11 cellular contexts compared by ENCODE assay signal in genomic region chr3:66035763-66036477, GRCh38. TPM values are rescaled to one million over a fixed set of nuclear protein-coding genes. Genes with fewer than 3 reads are reported as not detected.
A peak's percentile ranks its signal among the peaks of the same experiment; 100 is the strongest.
DNase-seq lines count a peak whose midpoint lies in the region; TF ChIP-seq lines count a peak whose summit lies in the region.
"Had no signal": no experiment of that assay in that cellular context is flagged by ENCODE, and none has a peak within 500 bp of the region (broad histone marks: within the 10 kb centered on the region; RNA-seq: fewer than 3 reads in every experiment).

No MANE protein-coding gene starts in this region.

- no peak for TF ChIP-seq RAD21 in liver (IDR thresholded peaks at IDR 0.05)

- H3K27ac ChIP-seq in liver (ENCODE audit: low read depth in 1 of 2, low read length in 2 of 2) = peak overlapping the region; percentile 8 to 96
- H3K27ac ChIP-seq in tibial artery = peak overlapping the region; percentile 95
- H3K27ac ChIP-seq: 22Rv1 had no signal

- H3K4me1 Mint-ChIP-seq in activated T-cell treated with anti-CD3 and anti-CD28 coated beads, Interleukin-2, amount 50 U/mL, for 24 hours (ENCODE audit: low read depth) = peaks cover 28% of the 10 kb centered on the region

- peaks cover 74% of the 10 kb centered on the region for H3K27me3 Mint-ChIP-seq in activated T-cell treated with anti-CD3 and anti-CD28 coated beads, Interleukin-2, amount 50 U/mL, for 24 hours

- H3K27me3 ChIP-seq in liver (ENCODE audit: control insufficient read depth in 4 of 4, insufficient read depth in 4 of 4, low read length in 3 of 4) (no peaks in the 10 kb centered on the region), tibial artery (no peaks in the 10 kb centered on the region)

- no peaks in the 10 kb centered on the region for H3K36me3 ChIP-seq in liver (ENCODE audit: control insufficient read depth in 4 of 4, insufficient read depth in 3 of 4, low read depth in 1 of 4, low read length in 3 of 4)
- H3K36me3 ChIP-seq in tibial artery = no peaks in the 10 kb centered on the region

- H3K27ac Mint-ChIP-seq in activated T-cell treated with anti-CD3 and anti-CD28 coated beads, Interleukin-2, amount 50 U/mL, for 24 hours = no peak overlapping the region
- H3K27ac Mint-ChIP-seq: activated naive CD8-positive, alpha-beta T cell had no signal

- 52% methylated on average over 5 of the region's 5 CpGs for WGBS in liver

- H3K9ac ChIP-seq in liver (ENCODE audit: low read depth in 1 of 2, low read length in 2 of 2) = peak overlapping the region; percentile 40 to 51

- peaks cover 0 to 31% (median 18%) of the 10 kb centered on the region in 4 donors for H3K4me1 ChIP-seq in liver (ENCODE audit: control insufficient read depth in 4 of 4, insufficient read depth in 4 of 4, low read length in 3 of 4)
- peaks cover 0 to 34% (median 12%) of the 10 kb centered on the region in 4 donors for H3K4me1 ChIP-seq in tibial artery

- H3K9me3 ChIP-seq in liver (ENCODE audit: control insufficient read depth in 4 of 4, low read length in 3 of 4) (no peaks in the 10 kb centered on the region), tibial artery (no peaks in the 10 kb centered on the region)

- no peaks in the 10 kb centered on the region for H3K9me3 Mint-ChIP-seq in activated T-cell treated with anti-CD3 and anti-CD28 coated beads, Interleukin-2, amount 50 U/mL, for 24 hours

- no peaks in the 10 kb centered on the region for H3K36me3 Mint-ChIP-seq in activated T-cell treated with anti-CD3 and anti-CD28 coated beads, Interleukin-2, amount 50 U/mL, for 24 hours (ENCODE audit: low read depth)
- H3K36me3 Mint-ChIP-seq: activated naive CD8-positive, alpha-beta T cell had no signal

- peak; percentile 4 for DNase-seq in DMS 273 (lab: John Stamatoyannopoulos, UW; ENCODE audit: unreplicated experiment)
- DNase-seq in DMS 273 treated with DMSO at 0.1 percent for 48 hours (lab: John Stamatoyannopoulos, UW) = no peak
- peak; percentile 52 for DNase-seq in cerebellum (ENCODE audit: low spot score)
- no peak for DNase-seq in tibial artery
- no peak for DNase-seq in activated CD4-positive, alpha-beta T cell treated with anti-CD3 and anti-CD28 coated beads, Interleukin-2, amount 50 U/mL, for 4 hours
- DNase-seq in activated T-cell treated with anti-CD3 and anti-CD28 coated beads, Interleukin-2, amount 50 U/mL, for 24 hours = no peak
- DNase-seq in COLO829 (ENCODE audit: low spot score) = no peak
- DNase-seq: NCI-H510A treated with DMSO at 0.1 percent for 48 hours had no signal

- H3K4me3 Mint-ChIP-seq in activated T-cell treated with anti-CD3 and anti-CD28 coated beads, Interleukin-2, amount 50 U/mL, for 24 hours = no peak overlapping the region
- H3K4me3 Mint-ChIP-seq: activated naive CD8-positive, alpha-beta T cell had no signal

- intact Hi-C loops in tibial artery (cut with DNase I; ENCODE audit: low total_unique reads) = loop anchor here (5.0 to 10.0 kb wide), 4 partner anchors 61 to 249 kb away; no protein-coding TSS in a partner anchor

- TF ChIP-seq CTCF in liver (IDR thresholded peaks at IDR 0.05; ENCODE audit: low read depth, low read length, missing input control) (no peak), tibial artery (IDR thresholded peaks at IDR 0.05) (no peak)

- peak overlapping the region; percentile 41 to 90 (median 79) for H3K4me3 ChIP-seq in liver (ENCODE audit: low read depth in 1 of 3, low read length in 3 of 3)
- peak overlapping the region; percentile 75 to 79 for H3K4me3 ChIP-seq in tibial artery

TF ChIP-seq in liver, 16 proteins besides CTCF, POLR2A, EP300 and RAD21:
- no peak for TF ChIP-seq REST (IDR thresholded peaks at IDR 0.05)
- TF ChIP-seq FOXA1 (IDR thresholded peaks at IDR 0.05) = no peak
- no peak for TF ChIP-seq EGR1 (IDR thresholded peaks at IDR 0.05; ENCODE audit: low read depth in 2 of 2)
- no peak for TF ChIP-seq JUND (IDR thresholded peaks at IDR 0.05)
- TF ChIP-seq NR2F2 (IDR thresholded peaks at IDR 0.05) = no peak
- TF ChIP-seq YY1 (IDR thresholded peaks at IDR 0.05) = peak; percentile 13
- no peak for TF ChIP-seq ZBTB33 (IDR thresholded peaks at IDR 0.05)
- TF ChIP-seq, protein P1, sequence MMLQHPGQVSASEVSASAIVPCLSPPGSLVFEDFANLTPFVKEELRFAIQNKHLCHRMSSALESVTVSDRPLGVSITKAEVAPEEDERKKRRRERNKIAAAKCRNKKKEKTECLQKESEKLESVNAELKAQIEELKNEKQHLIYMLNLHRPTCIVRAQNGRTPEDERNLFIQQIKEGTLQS (IDR thresholded peaks at IDR 0.05) = no peak

RNA-seq across cellular contexts. Expression of gene MAGI1, which starts 2.8 kb away (rescaled TPM):
- total RNA-seq in cerebellum (103 TPM), liver (10 to 100 TPM; 18.1 to 68.8 TPM)
- 1 to 10 TPM; 9.6 to 9.9 TPM for polyA plus RNA-seq in liver

Comparison
In these comparisons a context has a peak if more than half of its experiments do, and no peak if none do; other contexts are left out.
1. DNase-seq: peak in DMS 273 (single experiment) and cerebellum (single experiment); none in DMS 273 treated with DMSO at 0.1 percent for 48 hours (single experiment), tibial artery (0 of 2), activated CD4-positive, alpha-beta T cell treated with anti-CD3 and anti-CD28 coated beads, Interleukin-2, amount 50 U/mL, for 4 hours (0 of 2), activated T-cell treated with anti-CD3 and anti-CD28 coated beads, Interleukin-2, amount 50 U/mL, for 24 hours (single experiment) and COLO829 (single experiment).